In the genomic region with DNA sequence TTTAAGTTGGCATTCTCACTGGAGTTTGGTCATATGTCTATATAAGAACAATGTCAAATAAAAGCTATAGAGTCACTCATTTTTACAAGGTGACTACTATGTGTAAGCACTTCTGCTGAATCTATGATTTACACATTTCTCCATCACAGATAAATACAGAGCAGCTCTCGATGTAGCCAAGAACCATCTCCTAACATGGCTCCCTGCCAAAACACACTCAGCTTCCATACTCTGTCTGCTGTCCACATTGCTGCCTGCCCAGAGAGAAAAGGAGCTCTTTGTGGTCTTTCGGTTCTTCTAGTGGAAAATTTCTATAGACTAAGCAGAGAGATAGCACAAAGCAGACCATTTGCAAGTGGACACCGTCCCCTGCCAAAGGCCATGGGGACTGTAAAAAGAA, we compare ENCODE assay signal across 9 cellular contexts.
DNase-seq lines count a peak whose midpoint lies in the region; ATAC-seq and TF ChIP-seq lines count a peak whose summit lies in the region.
"Had no signal": no experiment of that assay in that cellular context is flagged by ENCODE, and none has a peak within 500 bp of the region (broad histone marks: within the 10 kb centered on the region; RNA-seq: fewer than 3 reads in every experiment).

No MANE protein-coding gene starts in this region.

- intact Hi-C loops in left colon (cut with DNase I, micrococcal nuclease): no loop called here

- no peak overlapping the region for H3K9ac ChIP-seq in rectal smooth muscle tissue (ENCODE audit: low read length)

- no peak overlapping the region for H3K4me3 ChIP-seq in epithelial cell of esophagus (ENCODE audit: low read length)
- no peak overlapping the region for H3K4me3 ChIP-seq in rectal smooth muscle tissue (ENCODE audit: low read length)
- H3K4me3 ChIP-seq in H7 (ENCODE audit: insufficient read depth, low read depth, low read length): no peak overlapping the region

- H3K4me1 ChIP-seq in rectal smooth muscle tissue (ENCODE audit: control insufficient read depth, insufficient read depth, low read length): peaks cover 2% of the 10 kb centered on the region

- H3K36me3 ChIP-seq in rectal smooth muscle tissue (ENCODE audit: control insufficient read depth, insufficient read depth, low read length) (no peaks in the 10 kb centered on the region), H7 (replicated peaks; ENCODE audit: control insufficient read depth, insufficient read depth, low read length) (no peaks in the 10 kb centered on the region)

- H3K27me3 ChIP-seq in rectal smooth muscle tissue (ENCODE audit: control insufficient read depth, insufficient read depth, low read length) (no peaks in the 10 kb centered on the region), H7 (ENCODE audit: control insufficient read depth, insufficient read depth, low read length) (no peaks in the 10 kb centered on the region)

- peak; percentile 29 for DNase-seq in HCEC 1CT
- DNase-seq in NCI-H345 (lab: John Stamatoyannopoulos, UW): peak; percentile 87
- peak; percentile 45 for DNase-seq in epithelial cell of esophagus (ENCODE audit: low read depth)
- DNase-seq in left colon: no peak
- DNase-seq in H7: no peak
- no peak for DNase-seq in GM10266 (ENCODE audit: extremely low spot score)
- DNase-seq: T-helper 17 cell had no signal

- TF ChIP-seq CTCF in epithelial cell of esophagus (IDR thresholded peaks at IDR 0.05; ENCODE audit: insufficient read depth, low read depth, low read length, missing control alignments) (no peak), GM10266 (IDR thresholded peaks at IDR 0.05; ENCODE audit: control insufficient read depth, insufficient read depth, low read depth, missing control alignments) (no peak)

- ATAC-seq in HG03521 (IDR thresholded peaks at IDR 0.05; ENCODE audit: unreplicated experiment) (no peak), left colon (no peak)
- ATAC-seq: T-helper 17 cell had no signal

- H3K27ac ChIP-seq in rectal smooth muscle tissue (ENCODE audit: low read depth, low read length): peak overlapping the region; percentile 48

Comparison
In these comparisons a context has a peak if more than half of its experiments do, and no peak if none do; other contexts are left out.
1. DNase-seq: peak in HCEC 1CT (single experiment), NCI-H345 (single experiment) and epithelial cell of esophagus (single experiment); none in left colon (0 of 2), H7 (single experiment) and GM10266 (single experiment).